ENCODE assay signal across 8 cellular contexts in genomic region chr20:50958733-50959542, GRCh38. TPM values are rescaled to one million over a fixed set of nuclear protein-coding genes. Genes with fewer than 3 reads are reported as not detected.
DNase-seq lines count a peak whose midpoint lies in the region; ATAC-seq and TF ChIP-seq lines count a peak whose summit lies in the region.

Gene MOCS3, plus strand, starts transcription at chr20:50958818. Its CDS starts 25 bp downstream, at chr20:50958843.

- H3K4me1 ChIP-seq in heart right ventricle (peaks cover 9 to 60% (median 45%) of the 10 kb centered on the region in 9 donors), urinary bladder (ENCODE audit: insufficient read depth) (no peaks in the 10 kb centered on the region)

- H3K27ac ChIP-seq in adipose tissue (ENCODE audit: low read depth, low read length) (peak within 1 kb of the TSS; percentile 19), heart right ventricle (peak within 1 kb of the TSS; percentile 83 to 97 (median 93)), urinary bladder (ENCODE audit: low read depth) (peak within 1 kb of the TSS; percentile 65)

- no peaks in the 10 kb centered on the region for H3K27me3 ChIP-seq in heart right ventricle

- H3K36me3 ChIP-seq in heart right ventricle (peaks cover 0 to 37% (median 4%) of the 10 kb centered on the region in 9 donors), urinary bladder (ENCODE audit: insufficient read depth) (no peaks in the 10 kb centered on the region)

- 1 to 2% (median 2%) methylated on average over 64 to 65 of the region's 65 CpGs for WGBS in adipose tissue, 3 donors
- WGBS in heart right ventricle, 2 donors: 1 to 2% methylated on average over 65 of the region's 65 CpGs
- 2% methylated on average over 65 of the region's 65 CpGs for WGBS in urinary bladder

- peak; percentile 68 for ATAC-seq in GM21515 (IDR thresholded peaks at IDR 0.05; ENCODE audit: unreplicated experiment)
- ATAC-seq in heart right ventricle: peak; percentile 84 to 93 (median 88)

- intact Hi-C loops in heart right ventricle (cut with DNase I) (loop anchor here in 3 of 10 donors (1.0 to 5.0 kb wide), 4 partner anchors 28 to 167 kb away; partner anchors contain the start of genes ADNP (in 3 of the 3) and BCAS4 (in 1 of the 3)), posterior cingulate gyrus (cut with DNase I) (loop anchor here (2.0 kb wide), 1 partner anchor 28 kb away; the partner anchor contains the start of gene ADNP)

- H3K4me3 ChIP-seq in heart right ventricle (peak within 1 kb of the TSS; percentile 77 to 100 (median 90)), urinary bladder (ENCODE audit: low read depth, low read length) (peak within 1 kb of the TSS; percentile 92)

- TF ChIP-seq CTCF in heart right ventricle (IDR thresholded peaks at IDR 0.05): peak in 2 of 9 donors; percentile 8 to 19

- DNase-seq in EH (ENCODE audit: low read depth) (peak; percentile 92), HuH-7.5 (ENCODE audit: low spot score) (peak; percentile 71), SW480 (ENCODE audit: low spot score) (peak; percentile 97), heart right ventricle (peak; percentile 72 to 90), posterior cingulate gyrus (peak; percentile 82 to 97 (median 90))

- peaks cover 0 to 3% (median 0%) of the 10 kb centered on the region in 11 donors for H3K9me3 ChIP-seq in heart right ventricle

RNA-seq across cellular contexts. Expression of gene MOCS3, which starts in this region (rescaled TPM):
- 1 to 10 TPM; 1.7 to 2.6 (median 2.0) TPM for polyA plus RNA-seq in adipose tissue
- 1 to 10 TPM; 2.3 to 3.2 (median 2.6) TPM for total RNA-seq in heart right ventricle
- 1 to 10 TPM in 1 of 2 donors, under 1 TPM in 1; 0.95 to 1.7 TPM for polyA plus RNA-seq in heart right ventricle
- 4.9 TPM for total RNA-seq in urinary bladder
- polyA plus RNA-seq in urinary bladder: 4.3 TPM

Comparison
In these comparisons a context has a peak if more than half of its experiments do, and no peak if none do; other contexts are left out.
1. Peak in every context shown above with its lines: DNase-seq, ATAC-seq, H3K4me3 ChIP-seq and H3K27ac ChIP-seq.
2. H3K27ac ChIP-seq: peak in every context shown above with its lines; median percentile 93 in heart right ventricle; 65 in urinary bladder; 19 in adipose tissue.